ENCODE assay signal across 8 cellular contexts in the genomic region with DNA sequence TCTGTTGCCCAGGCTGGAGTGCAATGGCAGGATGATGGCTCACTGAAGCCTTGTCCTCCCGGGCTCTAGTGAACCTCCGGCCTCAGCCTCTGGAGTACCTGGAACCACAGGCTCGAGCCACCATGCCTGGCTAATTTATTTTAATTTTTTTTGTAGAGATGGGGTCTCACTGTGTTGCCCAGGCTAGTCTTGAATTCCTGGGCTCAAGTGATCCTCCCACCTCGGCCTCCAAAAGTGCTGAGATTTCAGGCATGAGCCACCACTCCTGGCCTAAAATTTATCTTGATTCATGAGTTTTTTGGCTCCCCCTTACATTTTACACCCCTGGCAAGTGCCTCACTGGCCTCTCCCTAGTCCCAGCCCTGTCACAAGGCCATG. TPM values are rescaled to one million over a fixed set of nuclear protein-coding genes. Genes with fewer than 3 reads are reported as not detected.
DNase-seq lines count a peak whose midpoint lies in the region; FAIRE-seq and TF ChIP-seq lines count a peak whose summit lies in the region.
"Had no signal": no experiment of that assay in that cellular context is flagged by ENCODE, and none has a peak within 500 bp of the region (broad histone marks: within the 10 kb centered on the region; RNA-seq: fewer than 3 reads in every experiment).

No MANE protein-coding gene starts in this region.

- H3K9ac ChIP-seq in trophoblast cell (ENCODE audit: low read length), result no peak overlapping the region

- H3K4me3 ChIP-seq in trophoblast cell (ENCODE audit: low read depth, low read length), result no peak overlapping the region

- H4K91ac ChIP-seq in trophoblast cell (ENCODE audit: low read depth, low read length), result peak overlapping the region; percentile 7

- H3K27me3 ChIP-seq in trophoblast cell (ENCODE audit: insufficient read depth, low read length), result no peaks in the 10 kb centered on the region

- H3K79me2 ChIP-seq in trophoblast cell (ENCODE audit: control insufficient read depth, insufficient read depth, low read length, poor library complexity), result peaks cover 4% of the 10 kb centered on the region

- no peaks in the 10 kb centered on the region for H3K9me3 ChIP-seq in trophoblast cell (ENCODE audit: insufficient read depth, low read depth, low read length)

- peaks cover 55 to 59% of the 10 kb centered on the region in 2 experiments for H3K4me1 ChIP-seq in trophoblast cell (ENCODE audit: control insufficient read depth in 1 of 2, insufficient read depth in 2 of 2, low read length in 2 of 2)

- H2BK120ac ChIP-seq in trophoblast cell (ENCODE audit: insufficient read depth, low read length, poor library complexity), result peak overlapping the region; percentile 3

- no peak overlapping the region for H3K4me2 ChIP-seq in trophoblast cell (ENCODE audit: low read length)

- H2BK5ac ChIP-seq in trophoblast cell (ENCODE audit: low read depth, low read length, poor library complexity), result no peak overlapping the region

- H3K27ac Mint-ChIP-seq in HFFc6 (peak overlapping the region; percentile 76), brain (peak overlapping the region; percentile 11 to 94 (median 86))

- H3K36me3 Mint-ChIP-seq in HFFc6 (ENCODE audit: low read depth) (no peaks in the 10 kb centered on the region), brain (no peaks in the 10 kb centered on the region)

- peak overlapping the region; percentile 20 for H2AK5ac ChIP-seq in trophoblast cell (ENCODE audit: low read length)

- no peak overlapping the region for H2AFZ ChIP-seq in trophoblast cell (ENCODE audit: insufficient read depth, low read length, poor library complexity)

- H3K18ac ChIP-seq in trophoblast cell (ENCODE audit: low read length), result peak overlapping the region; percentile 23

- peaks cover 35% of the 10 kb centered on the region for H3K79me1 ChIP-seq in trophoblast cell (ENCODE audit: low read length)

- no peaks in the 10 kb centered on the region for H3K36me3 ChIP-seq in trophoblast cell (ENCODE audit: control insufficient read depth in 1 of 2, insufficient read depth in 2 of 2, low read length in 2 of 2)

- H4K8ac ChIP-seq in trophoblast cell (ENCODE audit: low read depth, low read length), result no peak overlapping the region

- WGBS in trophoblast cell (ENCODE audit: extremely low coverage, insufficient coverage, insufficient read length), result no CpG with 5 or more reads among the region's 4 CpGs

- H2BK12ac ChIP-seq in trophoblast cell (ENCODE audit: low read length), result peak overlapping the region; percentile 34

- FAIRE-seq in GM19239 (lab: Jason Lieb, UNC), result no peak

- no peaks in the 10 kb centered on the region for H3K9me3 Mint-ChIP-seq in HFFc6
- H3K9me3 Mint-ChIP-seq in brain, result peaks cover 0 to 2% (median 0%) of the 10 kb centered on the region in 5 experiments
- H3K9me3 Mint-ChIP-seq: activated naive CD4-positive, alpha-beta T cell treated with anti-CD3 and anti-CD28 coated beads, Interleukin-2, amount 50 U/mL, for 72 hours had no signal

- peaks cover 40% of the 10 kb centered on the region for H3K4me1 Mint-ChIP-seq in HFFc6 (ENCODE audit: low read depth)
- H3K4me1 Mint-ChIP-seq in brain, result peaks cover 84% of the 10 kb centered on the region

- H3K27me3 Mint-ChIP-seq in HFFc6 (ENCODE audit: insufficient read depth) (peaks cover 2% of the 10 kb centered on the region; the same call in 1 of the 2 replicates), brain (peaks cover 12% of the 10 kb centered on the region)

- no peak overlapping the region for H3K27ac ChIP-seq in trophoblast cell (ENCODE audit: low read depth, low read length)

- H3K4me3 Mint-ChIP-seq in HFFc6, result peak overlapping the region; percentile 18; the same call in 1 of the 2 replicates
- H3K4me3 Mint-ChIP-seq in brain, result peak overlapping the region; percentile 33 to 82 (median 66)

- H3K4ac ChIP-seq in trophoblast cell (ENCODE audit: low read depth, low read length), result no peak overlapping the region

- no peak overlapping the region for H4K12ac ChIP-seq in trophoblast cell (ENCODE audit: low read depth, low read length)

- H3K23ac ChIP-seq in trophoblast cell (ENCODE audit: low read length), result no peak overlapping the region

- DNase-seq in HFFc6 (no peak), trophoblast cell (no peak), GM19239 (ENCODE audit: insufficient read length, low spot score) (no peak), NCI-H1105 (lab: John Stamatoyannopoulos, UW) (no peak), putamen (ENCODE audit: low spot score) (no peak)

- no peak overlapping the region for H3K14ac ChIP-seq in trophoblast cell (ENCODE audit: low read length)

- no peak for TF ChIP-seq CTCF in HFFc6 (IDR thresholded peaks at IDR 0.05)
- TF ChIP-seq CTCF in brain (conservative IDR thresholded peaks at IDR 0.05), result no peak

RNA-seq across cellular contexts. Expression of a gene that starts 2.5 kb away (rescaled TPM):
- total RNA-seq in HFFc6 (2021; fragmentation: NEBNext Ultra II Directional; extraction: Animal tissue kit (Norgen Biotek cat#: 25700)), result 10 to 100 TPM; 14.9 to 29.9 (median 26.8) TPM
- 35.6 TPM for polyA plus RNA-seq in brain (ENCODE audit: insufficient read depth, low read depth, low replicate concordance)
- polyA plus RNA-seq in trophoblast cell (2013), result 99.2 and 101 TPM in 2 replicates

RNA-seq across cellular contexts. Expression of a gene that starts 4.2 kb away (rescaled TPM):
- total RNA-seq in HFFc6 (2021; fragmentation: NEBNext Ultra II Directional; extraction: Animal tissue kit (Norgen Biotek cat#: 25700)), result not detected
- not detected for polyA plus RNA-seq in brain (ENCODE audit: insufficient read depth, low read depth, low replicate concordance)
- polyA plus RNA-seq in trophoblast cell (2013), result 0.37 and 0.41 TPM in 2 replicates
- total RNA-seq: activated naive CD4-positive, alpha-beta T cell treated with anti-CD3 and anti-CD28 coated beads, Interleukin-2, amount 50 U/mL, for 72 hours; HT1080 had no signal

RNA-seq across cellular contexts. Expression of a gene that starts 26.0 kb away (rescaled TPM):
- 1,000 to 10,000 TPM in 1 of 6 experiments, 100 to 1,000 TPM in 5; 847 to 1,026 (median 920) TPM for total RNA-seq in HFFc6 (2021; fragmentation: NEBNext Ultra II Directional; extraction: Animal tissue kit (Norgen Biotek cat#: 25700))
- 1,424 TPM for polyA plus RNA-seq in brain (ENCODE audit: insufficient read depth, low read depth, low replicate concordance)
- 916 and 940 TPM in 2 replicates for polyA plus RNA-seq in trophoblast cell (2013)

RNA-seq across cellular contexts. Expression of a gene that starts 36.4 kb away (rescaled TPM):
- 100 to 1,000 TPM; 108 to 132 (median 120) TPM for total RNA-seq in HFFc6 (2021; fragmentation: NEBNext Ultra II Directional; extraction: Animal tissue kit (Norgen Biotek cat#: 25700))
- polyA plus RNA-seq in brain (ENCODE audit: insufficient read depth, low read depth, low replicate concordance), result 68.7 TPM
- polyA plus RNA-seq in trophoblast cell (2013), result 48.9 and 52.5 TPM in 2 replicates

RNA-seq across cellular contexts. Expression of a gene that starts 44.4 kb away (rescaled TPM):
- total RNA-seq in HFFc6 (2021; fragmentation: NEBNext Ultra II Directional; extraction: Animal tissue kit (Norgen Biotek cat#: 25700)), result 1 to 10 TPM; 4.2 to 6.7 (median 5.8) TPM
- polyA plus RNA-seq in brain (ENCODE audit: insufficient read depth, low read depth, low replicate concordance), result 10.8 TPM
- polyA plus RNA-seq in trophoblast cell (2013), result 8.6 and 10.1 TPM in 2 replicates
